Comparison of ENCODE assay signal across 9 cellular contexts in genomic region chr5:149450199-149450598, GRCh38.
DNase-seq lines count a peak whose midpoint lies in the region; ATAC-seq and TF ChIP-seq lines count a peak whose summit lies in the region.
"Had no signal": no experiment of that assay in that cellular context is flagged by ENCODE, and none has a peak within 500 bp of the region (broad histone marks: within the 10 kb centered on the region; RNA-seq: fewer than 3 reads in every experiment).

No MANE protein-coding gene starts in this region.

- no peaks in the 10 kb centered on the region for H3K36me3 ChIP-seq in esophagus (ENCODE audit: control insufficient read depth in 2 of 2, insufficient read depth in 2 of 2, low read length in 1 of 2)
- H3K36me3 ChIP-seq in thoracic aorta, result no peaks in the 10 kb centered on the region

- DNase-seq in mesothelial cell of epicardium (ENCODE audit: low spot score in 2 of 2, unreplicated experiment in 2 of 2) (no peak), thoracic aorta (ENCODE audit: low spot score) (no peak), DMS153 treated with DMSO at 0.1 percent for 48 hours (lab: John Stamatoyannopoulos, UW; ENCODE audit: unreplicated experiment) (no peak), KBM-7 (no peak)
- DNase-seq in activated effector memory CD4-positive, alpha-beta T cell treated with anti-CD3 and anti-CD28 coated beads, Interleukin-2, amount 50 U/mL, for 16 hours, result no peak
- DNase-seq: NCI-H1105 had no signal

- WGBS in esophagus, 2 donors, result 40 to 41% methylated on average over 3 of the region's 3 CpGs

- in situ Hi-C loops in KBM-7 (cut with MboI; ENCODE audit: low pct_unique_long_range_greater_than_20kb, low sequenced_read_pairs), result no loop called here

- peaks cover 54% of the 10 kb centered on the region for H3K4me1 Mint-ChIP-seq in mesothelial cell of epicardium

- H3K27me3 Mint-ChIP-seq in mesothelial cell of epicardium (ENCODE audit: low read depth), result no peaks in the 10 kb centered on the region

- no peak overlapping the region for H3K4me3 Mint-ChIP-seq in mesothelial cell of epicardium

- H3K9me3 ChIP-seq in esophagus (ENCODE audit: control insufficient read depth in 2 of 2, insufficient read depth in 1 of 2, low read depth in 1 of 2, low read length in 1 of 2) (no peaks in the 10 kb centered on the region), thoracic aorta (no peaks in the 10 kb centered on the region)

- H3K4me1 ChIP-seq in esophagus (ENCODE audit: control insufficient read depth in 2 of 2, insufficient read depth in 2 of 2, low read length in 1 of 2) (peaks cover 0 to 16% of the 10 kb centered on the region in 2 donors), thoracic aorta (ENCODE audit: control insufficient read depth in 1 of 2, low read depth in 2 of 2) (peaks cover 46 to 74% of the 10 kb centered on the region in 2 donors)

- no peak for ATAC-seq in thoracic aorta (ENCODE audit: insufficient number of reproducible peaks, low FRiP score, low read depth)
- no peak for ATAC-seq in GM18861 (IDR thresholded peaks at IDR 0.05; ENCODE audit: unreplicated experiment)

- H3K27me3 ChIP-seq in esophagus (ENCODE audit: control insufficient read depth in 1 of 2, insufficient read depth in 2 of 2, low read length in 2 of 2), result no peaks in the 10 kb centered on the region
- no peaks in the 10 kb centered on the region for H3K27me3 ChIP-seq in thoracic aorta (replicated peaks; ENCODE audit: insufficient read depth)

- H3K4me3 ChIP-seq in esophagus (ENCODE audit: low read depth in 1 of 2, low read length in 2 of 2) (no peak overlapping the region), thoracic aorta (no peak overlapping the region)

- peak overlapping the region; percentile 56 for H3K27ac Mint-ChIP-seq in mesothelial cell of epicardium

- peak overlapping the region; percentile 38 to 82 for H3K27ac ChIP-seq in esophagus (ENCODE audit: low read depth in 2 of 2, low read length in 1 of 2)
- peak overlapping the region; percentile 88 to 93 for H3K27ac ChIP-seq in thoracic aorta

- H3K9me3 Mint-ChIP-seq in mesothelial cell of epicardium, result no peaks in the 10 kb centered on the region

- TF ChIP-seq CTCF in mesothelial cell of epicardium (IDR thresholded peaks at IDR 0.05; ENCODE audit: unreplicated experiment) (no peak), thoracic aorta (IDR thresholded peaks at IDR 0.05) (no peak)

- no peaks in the 10 kb centered on the region for H3K36me3 Mint-ChIP-seq in mesothelial cell of epicardium

TF ChIP-seq in PFSK-1, 5 proteins besides CTCF, POLR2A, EP300 and RAD21:
- TF ChIP-seq FOXP2 (optimal IDR thresholded peaks at IDR 0.05; ENCODE audit: borderline replicate concordance, extremely low read depth, extremely low read length, insufficient read depth), result peak; percentile 70
- no peak for TF ChIP-seq REST (IDR thresholded peaks at IDR 0.05; ENCODE audit: insufficient read depth in 1 of 2, low read depth in 2 of 2, low read length in 2 of 2)
- no peak for TF ChIP-seq TAF1 (IDR thresholded peaks at IDR 0.05; ENCODE audit: borderline replicate concordance, insufficient read depth, low read length)
TF ChIP-seq in PFSK-1: peak in this region for 1.
